In the genomic region with DNA sequence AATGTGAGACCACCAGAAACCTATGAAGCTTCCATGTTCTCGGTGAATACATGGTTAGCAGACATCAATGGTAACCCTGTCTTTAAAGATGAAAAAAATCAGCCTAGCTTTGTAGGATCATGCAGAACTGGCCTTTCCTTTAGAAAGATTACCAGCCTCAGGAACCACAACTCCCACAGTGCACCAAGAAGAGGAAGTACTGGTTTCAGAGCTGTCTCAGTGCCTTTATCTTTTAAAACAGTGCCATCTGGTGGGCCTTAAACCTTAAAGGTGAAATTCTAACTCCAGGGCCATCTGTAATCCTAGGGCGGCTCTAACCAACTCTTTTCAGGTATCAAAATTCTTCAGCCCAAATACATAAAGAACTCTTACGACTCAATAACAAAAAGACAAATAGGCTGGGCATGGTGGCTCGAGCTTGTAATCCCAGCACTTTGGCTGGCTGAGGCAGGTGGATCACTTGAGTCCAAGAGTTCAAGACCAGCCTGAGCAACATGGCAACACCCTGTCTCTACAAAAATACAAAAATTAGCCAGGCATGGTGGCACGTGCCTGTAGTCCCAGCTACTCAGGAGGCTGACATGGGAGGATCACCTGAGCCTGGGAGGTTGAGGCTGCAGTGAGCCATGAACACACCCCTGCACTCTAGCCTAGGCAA, we compare ENCODE assay signal across 8 cellular contexts. TPM values are rescaled to one million over a fixed set of nuclear protein-coding genes. Genes with fewer than 3 reads are reported as not detected.
DNase-seq lines count a peak whose midpoint lies in the region; ATAC-seq and TF ChIP-seq lines count a peak whose summit lies in the region.

No MANE protein-coding gene starts in this region.

- H4K12ac ChIP-seq in trophoblast cell (ENCODE audit: low read depth, low read length): no peak overlapping the region

- ATAC-seq in GM21390 (IDR thresholded peaks at IDR 0.05; ENCODE audit: unreplicated experiment): peak; percentile 62

- no peak overlapping the region for H3K14ac ChIP-seq in trophoblast cell (ENCODE audit: low read length)

- no peak overlapping the region for H3K27ac Mint-ChIP-seq in activated naive CD4-positive, alpha-beta T cell treated with anti-CD3 and anti-CD28 coated beads, Interleukin-2, amount 10 ng/mL, durations not matched to agents 7 days and 5 days

- peaks cover 3% of the 10 kb centered on the region for H3K36me3 Mint-ChIP-seq in activated naive CD4-positive, alpha-beta T cell treated with anti-CD3 and anti-CD28 coated beads, Interleukin-2, amount 10 ng/mL, durations not matched to agents 7 days and 5 days

- no peaks in the 10 kb centered on the region; the same call in 1 of the 2 replicates for H3K36me3 ChIP-seq in OCI-LY7 (ENCODE audit: insufficient read depth, low read length)
- H3K36me3 ChIP-seq in trophoblast cell (ENCODE audit: control insufficient read depth in 1 of 2, insufficient read depth in 2 of 2, low read length in 2 of 2): no peaks in the 10 kb centered on the region

- CTCF ChIA-PET in OCI-LY7 (lab: Charles Lee; ENCODE audit: unreplicated experiment): interaction anchor here (0.5 kb wide), 1 partner anchor 32 kb away, joined by 5 read pairs; no protein-coding TSS in a partner anchor
- CTCF ChIA-PET in activated naive CD4-positive, alpha-beta T cell treated with anti-CD3 and anti-CD28 coated beads, Interleukin-2, amount 10 ng/mL, durations not matched to agents 7 days and 5 days (lab: Charles Lee): interaction anchor here (0.6 to 5.0 kb wide), 16 partner anchors 33 to 678 kb away, joined by 3 to 43 read pairs (median 4); partner anchors contain the start of genes DRC3 and TOM1L2

- H3K27ac ChIP-seq in OCI-LY7 (ENCODE audit: low read depth, low read length, poor library complexity, severe bottlenecking): no peak overlapping the region
- no peak overlapping the region for H3K27ac ChIP-seq in trophoblast cell (ENCODE audit: low read depth, low read length)

- no peak overlapping the region for H4K8ac ChIP-seq in trophoblast cell (ENCODE audit: low read depth, low read length)

- no TSS peak for BruUV-seq in OCI-LY7 (replicated peaks; lab: Mats Ljungman, UMichigan)

- H2BK5ac ChIP-seq in trophoblast cell (ENCODE audit: low read depth, low read length, poor library complexity): no peak overlapping the region

- H3K79me2 ChIP-seq in OCI-LY7 (ENCODE audit: insufficient read depth, low read depth, low read length) (peaks cover 60% of the 10 kb centered on the region; the same call in 1 of the 2 replicates), trophoblast cell (ENCODE audit: control insufficient read depth, insufficient read depth, low read length, poor library complexity) (peaks cover 2% of the 10 kb centered on the region)

- H3K4me3 ChIP-seq in OCI-LY7 (ENCODE audit: low read depth, low read length, poor library complexity, severe bottlenecking) (no peak overlapping the region), trophoblast cell (ENCODE audit: low read depth, low read length) (no peak overlapping the region)

- H3K9me3 ChIP-seq in OCI-LY7 (ENCODE audit: low read length): no peaks in the 10 kb centered on the region
- H3K9me3 ChIP-seq in trophoblast cell (ENCODE audit: insufficient read depth, low read depth, low read length): no peaks in the 10 kb centered on the region

- H3K23ac ChIP-seq in trophoblast cell (ENCODE audit: low read length): no peak overlapping the region

- H4K20me1 ChIP-seq in OCI-LY7 (ENCODE audit: insufficient read depth, low read length): no peaks in the 10 kb centered on the region; the same call in 1 of the 2 replicates

- no peak overlapping the region for H3K4ac ChIP-seq in trophoblast cell (ENCODE audit: low read depth, low read length)

- no peaks in the 10 kb centered on the region for H3K9me2 ChIP-seq in OCI-LY7 (ENCODE audit: insufficient read depth, low read length)

- H2BK12ac ChIP-seq in trophoblast cell (ENCODE audit: low read length): no peak overlapping the region

- DNase-seq in DMS153 (lab: John Stamatoyannopoulos, UW) (peak; percentile 63), Kasumi-1 (lab: John Stamatoyannopoulos, UW) (peak; percentile 72 to 79), OCI-LY7 (ENCODE audit: low spot score) (peak; percentile 87), glomerular endothelial cell (ENCODE audit: extremely low read depth, low read depth, low spot score) (peak; percentile 75), trophoblast cell (peak; percentile 65 to 89), NK-92 (lab: John Stamatoyannopoulos, UW; ENCODE audit: unreplicated experiment) (no peak)
- peak; percentile 72 for DNase-seq in activated naive CD4-positive, alpha-beta T cell treated with anti-CD3 and anti-CD28 coated beads, Interleukin-2, amount 10 ng/mL, durations not matched to agents 7 days and 5 days

- H2BK120ac ChIP-seq in trophoblast cell (ENCODE audit: insufficient read depth, low read length, poor library complexity): no peak overlapping the region

- POLR2A ChIA-PET in OCI-LY7 (lab: Charles Lee): no interaction called here

- H3K9me3 Mint-ChIP-seq in activated naive CD4-positive, alpha-beta T cell treated with anti-CD3 and anti-CD28 coated beads, Interleukin-2, amount 10 ng/mL, durations not matched to agents 7 days and 5 days: no peaks in the 10 kb centered on the region

- no peak overlapping the region for H4K91ac ChIP-seq in trophoblast cell (ENCODE audit: low read depth, low read length)

- no peak overlapping the region for H3K18ac ChIP-seq in trophoblast cell (ENCODE audit: low read length)

- H3K4me1 Mint-ChIP-seq in activated naive CD4-positive, alpha-beta T cell treated with anti-CD3 and anti-CD28 coated beads, Interleukin-2, amount 10 ng/mL, durations not matched to agents 7 days and 5 days: peaks cover 41% of the 10 kb centered on the region

- no peaks in the 10 kb centered on the region for H3K27me3 Mint-ChIP-seq in activated naive CD4-positive, alpha-beta T cell treated with anti-CD3 and anti-CD28 coated beads, Interleukin-2, amount 10 ng/mL, durations not matched to agents 7 days and 5 days

- H3K4me1 ChIP-seq in OCI-LY7 (ENCODE audit: insufficient read depth, low read length, poor library complexity, severe bottlenecking): peaks cover 32% of the 10 kb centered on the region
- peaks cover 15% of the 10 kb centered on the region in 2 experiments for H3K4me1 ChIP-seq in trophoblast cell (ENCODE audit: control insufficient read depth in 1 of 2, insufficient read depth in 2 of 2, low read length in 2 of 2)

- H3K79me1 ChIP-seq in trophoblast cell (ENCODE audit: low read length): peaks cover 7% of the 10 kb centered on the region

- no peak overlapping the region for H2AK5ac ChIP-seq in trophoblast cell (ENCODE audit: low read length)

- no peak overlapping the region for H3K4me3 Mint-ChIP-seq in activated naive CD4-positive, alpha-beta T cell treated with anti-CD3 and anti-CD28 coated beads, Interleukin-2, amount 10 ng/mL, durations not matched to agents 7 days and 5 days

- no CpG with 5 or more reads among the region's 5 CpGs for WGBS in trophoblast cell (ENCODE audit: extremely low coverage, insufficient coverage, insufficient read length)

- no peaks in the 10 kb centered on the region for H3K27me3 ChIP-seq in trophoblast cell (ENCODE audit: insufficient read depth, low read length)

- TF ChIP-seq CTCF in OCI-LY7 (conservative IDR thresholded peaks at IDR 0.05; ENCODE audit: low read length): peak; percentile 86

- H3K4me2 ChIP-seq in OCI-LY7 (ENCODE audit: low read length): no peak overlapping the region
- no peak overlapping the region for H3K4me2 ChIP-seq in trophoblast cell (ENCODE audit: low read length)

- intact Hi-C loops in OCI-LY7 (cut with micrococcal nuclease; ENCODE audit: unreplicated experiment): loop anchor here (2.0 to 5.0 kb wide), 3 partner anchors 41 to 353 kb away; partner anchors contain the start of gene RAI1

- H2AFZ ChIP-seq in OCI-LY7 (ENCODE audit: low read length) (no peak overlapping the region), trophoblast cell (ENCODE audit: insufficient read depth, low read length, poor library complexity) (no peak overlapping the region)

- no peak overlapping the region for H3K9ac ChIP-seq in trophoblast cell (ENCODE audit: low read length)

RNA-seq across cellular contexts. Expression of gene ATPAF2, which starts 5.4 kb away (rescaled TPM):
- 34.8 and 56.2 TPM in 2 replicates for total RNA-seq in OCI-LY7 (2014; rRNA removed; shearing (Covaris generic))
- 42.9 and 45.2 TPM in 2 replicates for total RNA-seq in OCI-LY7 (2022)
- 20.6 and 27.1 TPM in 2 replicates for total RNA-seq in glomerular endothelial cell
- 19.0 and 19.7 TPM in 2 replicates for polyA plus RNA-seq in trophoblast cell (2013)

RNA-seq across cellular contexts. Expression of gene GID4, which starts 5.6 kb away (rescaled TPM):
- total RNA-seq in OCI-LY7 (2014; rRNA removed; shearing (Covaris generic)): 5.1 and 6.3 TPM in 2 replicates
- total RNA-seq in OCI-LY7 (2022): 11.8 and 13.3 TPM in 2 replicates
- total RNA-seq in glomerular endothelial cell: 12.4 and 17.9 TPM in 2 replicates
- 7.6 and 8.3 TPM in 2 replicates for polyA plus RNA-seq in trophoblast cell (2013)

RNA-seq across cellular contexts. Expression of gene DRG2, which starts 54.2 kb away (rescaled TPM):
- total RNA-seq in OCI-LY7 (2014; rRNA removed; shearing (Covaris generic)): 46.4 and 62.6 TPM in 2 replicates
- total RNA-seq in OCI-LY7 (2022) (54.3 and 60.4 TPM in 2 replicates), glomerular endothelial cell (50.1 and 57.6 TPM in 2 replicates)
- polyA plus RNA-seq in trophoblast cell (2013): 26.8 and 27.0 TPM in 2 replicates
